ENCODE assay signal across 27 cellular contexts in genomic region chr15:25770031-25770430, GRCh38.
"Had no signal": no experiment of that assay in that cellular context is flagged by ENCODE, and none has a peak within 500 bp of the region (broad histone marks: within the 10 kb centered on the region; RNA-seq: fewer than 3 reads in every experiment).

No MANE protein-coding gene starts in this region.

- H3K9me3 ChIP-seq: adrenal gland, body of pancreas, SJSA1, SK-N-SH had no signal

- ATAC-seq: activated CD4-positive, alpha-beta T cell treated with anti-CD3 and anti-CD28 coated beads for 36 hours; activated CD4-positive, CD25-positive, alpha-beta regulatory T cell treated with anti-CD3 and anti-CD28 coated beads, Interleukin-2, amount 50 U/mL, for 24 hours; activated naive CD4-positive, alpha-beta T cell treated with anti-CD3 and anti-CD28 coated beads, Interleukin-2, amount 50 U/mL, for 72 hours; body of pancreas; Panc1; WTC11 had no signal

- DNase-seq: activated CD4-positive, alpha-beta T cell treated with anti-CD3 and anti-CD28 coated beads for 36 hours; activated CD4-positive, alpha-beta T cell treated with anti-CD3 and anti-CD28 coated beads, Interleukin-2, amount 50 U/mL, for 4 hours; activated gamma-delta T cell treated with Interleukin-2 at 50 U/mL for 16 hours; activated naive CD4-positive, alpha-beta T cell treated with anti-CD3 and anti-CD28 coated beads for 36 hours; activated T-cell treated with anti-CD3 and anti-CD28 coated beads, Interleukin-2, amount 50 U/mL, for 24 hours; adrenal gland; body of pancreas; caudate nucleus; cerebellar nuclear complex; MM.1S; MV-4-11; NCI-H1092; NCI-H1436 treated with DMSO at 0.1 percent for 48 hours; NCI-H1694 treated with DMSO at 0.1 percent for 48 hours; NCI-H2029; NCI-H345; NCI-H524 treated with DMSO at 0.1 percent for 48 hours; SHP77; SK-N-SH had no signal

- H3K4me3 ChIP-seq: adrenal gland, body of pancreas, SJSA1 had no signal

- H3K9me3 Mint-ChIP-seq: activated naive CD4-positive, alpha-beta T cell treated with anti-CD3 and anti-CD28 coated beads for 36 hours; activated naive CD4-positive, alpha-beta T cell treated with anti-CD3 and anti-CD28 coated beads, Interleukin-2, amount 50 U/mL, for 72 hours; activated T-cell treated with anti-CD3 and anti-CD28 coated beads, Interleukin-2, amount 50 U/mL, for 24 hours; T-helper 1 cell treated with Interleukin-12 subunit alpha and Interleukin-12 subunit beta and Interleukin-4 antibody, amounts not matched to agents 30 μg/mL and 1 μg/mL, for 36 hours; T-helper 2 cell treated with Interferon-gamma antibody and Interleukin-4, amounts not matched to agents 5 μg/mL and 100 μg/mL, for 36 hours had no signal

- H3K27ac ChIP-seq: adrenal gland, body of pancreas, KMS-11, SJSA1 had no signal

- H3K9ac ChIP-seq: KMS-11, SK-N-SH had no signal

- H3K4me3 Mint-ChIP-seq: activated CD4-positive, alpha-beta T cell treated with anti-CD3 and anti-CD28 coated beads for 36 hours; activated naive CD4-positive, alpha-beta T cell treated with anti-CD3 and anti-CD28 coated beads for 36 hours; activated T-cell treated with anti-CD3 and anti-CD28 coated beads, Interleukin-2, amount 50 U/mL, for 24 hours; T-helper 1 cell treated with Interleukin-12 subunit alpha and Interleukin-12 subunit beta and Interleukin-4 antibody, amounts not matched to agents 30 μg/mL and 1 μg/mL, for 36 hours; T-helper 2 cell treated with Interferon-gamma antibody and Interleukin-4, amounts not matched to agents 5 μg/mL and 100 μg/mL, for 36 hours; WTC11 had no signal

- H3K27me3 ChIP-seq: adrenal gland, body of pancreas, SJSA1 had no signal

- H3K4me2 ChIP-seq: KMS-11, SK-N-SH had no signal

- H3K36me3 Mint-ChIP-seq: WTC11 had no signal

- H3K27me3 Mint-ChIP-seq: activated CD4-positive, alpha-beta T cell treated with anti-CD3 and anti-CD28 coated beads for 36 hours; activated T-cell treated with anti-CD3 and anti-CD28 coated beads, Interleukin-2, amount 50 U/mL, for 24 hours had no signal

- H3K4me1 ChIP-seq: body of pancreas had no signal

- H3K36me3 ChIP-seq: adrenal gland had no signal

- H3K27ac Mint-ChIP-seq: activated CD4-positive, alpha-beta T cell treated with anti-CD3 and anti-CD28 coated beads for 36 hours; activated naive CD4-positive, alpha-beta T cell treated with anti-CD3 and anti-CD28 coated beads for 36 hours; activated naive CD4-positive, alpha-beta T cell treated with anti-CD3 and anti-CD28 coated beads, Interleukin-2, amount 50 U/mL, for 72 hours; activated T-cell treated with anti-CD3 and anti-CD28 coated beads, Interleukin-2, amount 50 U/mL, for 24 hours; T-helper 1 cell treated with Interleukin-12 subunit alpha and Interleukin-12 subunit beta and Interleukin-4 antibody, amounts not matched to agents 30 μg/mL and 1 μg/mL, for 36 hours; T-helper 2 cell treated with Interferon-gamma antibody and Interleukin-4, amounts not matched to agents 5 μg/mL and 100 μg/mL, for 36 hours; WTC11 had no signal
